8 cellular contexts compared by ENCODE assay signal in genomic region chr1:2545754-2546514, GRCh38. TPM values are rescaled to one million over a fixed set of nuclear protein-coding genes. Genes with fewer than 3 reads are reported as not detected.
DNase-seq lines count a peak whose midpoint lies in the region; ATAC-seq, FAIRE-seq and TF ChIP-seq lines count a peak whose summit lies in the region.

No MANE protein-coding gene starts in this region.

- H3K9me3 Mint-ChIP-seq in CD4-positive, alpha-beta memory T cell: peaks cover 0 to 2% (median 0%) of the 10 kb centered on the region in 8 donors
- no peaks in the 10 kb centered on the region for H3K9me3 Mint-ChIP-seq in naive thymus-derived CD8-positive, alpha-beta T cell

- POLR2A ChIA-PET in CD4-positive, alpha-beta memory T cell (lab: Charles Lee; ENCODE audit: partially characterized antibody): interaction anchor here (0.6 to 10.5 kb wide), 17 partner anchors 11 to 953 kb away, joined by 3 to 367 read pairs (median 7); partner anchors contain the start of genes FAAP20, HES5, MORN1 and PANK4
- POLR2A ChIA-PET in OCI-LY7 (lab: Charles Lee): interaction anchor here (0.6 to 3.7 kb wide), 4 partner anchors 19 to 780 kb away, joined by 3 to 15 read pairs (median 7); partner anchors contain the start of gene PANK4
- POLR2A ChIA-PET in naive thymus-derived CD8-positive, alpha-beta T cell (lab: Charles Lee): interaction anchor here (0.9 to 13.3 kb wide), 21 partner anchors 10 to 356 kb away, joined by 3 to 528 read pairs (median 6); partner anchors contain the start of genes FAAP20, HES5, MORN1 and PANK4

- peak overlapping the region; percentile 28; the same call in 1 of the 2 replicates for H2AFZ ChIP-seq in OCI-LY7 (ENCODE audit: low read length)

- H3K79me2 ChIP-seq in OCI-LY7 (ENCODE audit: insufficient read depth, low read depth, low read length): no peaks in the 10 kb centered on the region

- H3K4me1 ChIP-seq in CD4-positive, alpha-beta memory T cell (ENCODE audit: insufficient read depth, low read length): peaks cover 48% of the 10 kb centered on the region
- H3K4me1 ChIP-seq in OCI-LY7 (ENCODE audit: insufficient read depth, low read length, poor library complexity, severe bottlenecking): peaks cover 44% of the 10 kb centered on the region
- peaks cover 56 to 90% (median 57%) of the 10 kb centered on the region in 3 donors for H3K4me1 ChIP-seq in esophagus squamous epithelium

- peak; percentile 75 for FAIRE-seq in HTR-8/SVneo (lab: Jason Lieb, UNC)

- CTCF ChIA-PET in CD4-positive, alpha-beta memory T cell (lab: Charles Lee; ENCODE audit: partially characterized antibody): interaction anchor here (0.8 to 3.8 kb wide), 6 partner anchors 11 to 133 kb away, joined by 3 to 85 read pairs (median 9); partner anchors contain the start of gene PEX10
- CTCF ChIA-PET in OCI-LY7 (lab: Charles Lee; ENCODE audit: unreplicated experiment): no interaction called here

- H3K27ac ChIP-seq in CD4-positive, alpha-beta memory T cell (ENCODE audit: low read depth, low read length): peak overlapping the region; percentile 98
- H3K27ac ChIP-seq in OCI-LY7 (ENCODE audit: low read depth, low read length, poor library complexity, severe bottlenecking) (peak overlapping the region; percentile 92), esophagus squamous epithelium (peak overlapping the region; percentile 89 to 98 (median 97))

- TF ChIP-seq CTCF in OCI-LY7 (conservative IDR thresholded peaks at IDR 0.05; ENCODE audit: low read length) (no peak), esophagus squamous epithelium (IDR thresholded peaks at IDR 0.05) (no peak)

- H4K20me1 ChIP-seq in OCI-LY7 (ENCODE audit: insufficient read depth, low read length): no peaks in the 10 kb centered on the region

- no peaks in the 10 kb centered on the region for H3K36me3 ChIP-seq in CD4-positive, alpha-beta memory T cell (ENCODE audit: insufficient read depth, low read length)
- no peaks in the 10 kb centered on the region for H3K36me3 ChIP-seq in OCI-LY7 (ENCODE audit: insufficient read depth, low read length)
- no peaks in the 10 kb centered on the region for H3K36me3 ChIP-seq in esophagus squamous epithelium

- peaks cover 0 to 2% of the 10 kb centered on the region in 2 donors for H3K36me3 Mint-ChIP-seq in CD4-positive, alpha-beta memory T cell
- H3K36me3 Mint-ChIP-seq in naive thymus-derived CD8-positive, alpha-beta T cell: no peaks in the 10 kb centered on the region

- no peaks in the 10 kb centered on the region for H3K9me3 ChIP-seq in CD4-positive, alpha-beta memory T cell (ENCODE audit: control insufficient read depth in 1 of 2, low read length in 2 of 2)
- H3K9me3 ChIP-seq in OCI-LY7 (ENCODE audit: low read length) (no peaks in the 10 kb centered on the region), esophagus squamous epithelium (no peaks in the 10 kb centered on the region)

- H3K4me1 Mint-ChIP-seq in CD4-positive, alpha-beta memory T cell: peaks cover 8 to 39% (median 20%) of the 10 kb centered on the region in 4 donors
- H3K4me1 Mint-ChIP-seq in naive thymus-derived CD8-positive, alpha-beta T cell: peaks cover 7 to 49% (median 37%) of the 10 kb centered on the region in 4 donors

- peaks cover 0 to 1% of the 10 kb centered on the region in 2 donors for H3K27me3 Mint-ChIP-seq in CD4-positive, alpha-beta memory T cell
- H3K27me3 Mint-ChIP-seq in naive thymus-derived CD8-positive, alpha-beta T cell: no peaks in the 10 kb centered on the region

- peak; percentile 89 to 92 (median 90) for DNase-seq in CD4-positive, alpha-beta memory T cell
- DNase-seq in HTR-8/SVneo (ENCODE audit: insufficient read length, low spot score) (peak; percentile 92), OCI-LY7 (ENCODE audit: low spot score) (peak; percentile 93), esophagus squamous epithelium (lab: John Stamatoyannopoulos, UW) (peak; percentile 73)
- peak; percentile 83 to 89 for DNase-seq in activated T-cell treated with anti-CD3 and anti-CD28 coated beads, Interleukin-2, amount 50 U/mL, for 48 hours
- peak; percentile 83 to 93 (median 88) for DNase-seq in naive thymus-derived CD8-positive, alpha-beta T cell
- peak; percentile 84 to 93 (median 90) for DNase-seq in stimulated activated naive CD4-positive, alpha-beta T cell (lab: John Stamatoyannopoulos, UW)

- intact Hi-C loops in CD4-positive, alpha-beta memory T cell (cut with micrococcal nuclease): loop anchor here (1.0 to 10.0 kb wide), 4 partner anchors 241 to 413 kb away; no protein-coding TSS in a partner anchor
- intact Hi-C loops in OCI-LY7 (cut with micrococcal nuclease; ENCODE audit: unreplicated experiment): loop anchor here (1.0 to 5.0 kb wide), 2 partner anchors 50 to 114 kb away; no protein-coding TSS in a partner anchor
- intact Hi-C loops in esophagus squamous epithelium (cut with DNase I): loop anchor here (5.0 to 10.0 kb wide), 2 partner anchors 134 to 351 kb away; partner anchors contain the start of genes FAAP20 and PEX10

- no peaks in the 10 kb centered on the region for H3K9me2 ChIP-seq in OCI-LY7 (ENCODE audit: insufficient read depth, low read length)

- peak overlapping the region; percentile 43 to 97 (median 92) for H3K4me3 Mint-ChIP-seq in CD4-positive, alpha-beta memory T cell
- peak overlapping the region; percentile 57 to 96 (median 92) for H3K4me3 Mint-ChIP-seq in naive thymus-derived CD8-positive, alpha-beta T cell

- H3K4me3 ChIP-seq in CD4-positive, alpha-beta memory T cell (ENCODE audit: low read length in 2 of 2): peak overlapping the region; percentile 78 to 80
- H3K4me3 ChIP-seq in OCI-LY7 (ENCODE audit: low read depth, low read length, poor library complexity, severe bottlenecking): peak overlapping the region; percentile 76
- H3K4me3 ChIP-seq in esophagus squamous epithelium: peak overlapping the region; percentile 36 to 78 (median 57)

- peak overlapping the region; percentile 94 for H3K4me2 ChIP-seq in OCI-LY7 (ENCODE audit: low read length)

- no CpG with 5 or more reads among the region's 43 CpGs for WGBS in esophagus squamous epithelium, 2 donors

- peak; percentile 45 for ATAC-seq in GM19463 (IDR thresholded peaks at IDR 0.05; ENCODE audit: unreplicated experiment)
- ATAC-seq in naive thymus-derived CD8-positive, alpha-beta T cell: peak; percentile 47 to 54

- H3K27ac Mint-ChIP-seq in CD4-positive, alpha-beta memory T cell: peak overlapping the region in 6 of 7 donors; percentile 9 to 99 (median 97)
- peak overlapping the region in 6 of 10 donors; percentile 10 to 99 (median 98) for H3K27ac Mint-ChIP-seq in naive thymus-derived CD8-positive, alpha-beta T cell

- peak in 1 of 4 donors; percentile 76 for TF ChIP-seq POLR2A in esophagus squamous epithelium (IDR thresholded peaks at IDR 0.05)

- no TSS peak for BruUV-seq in OCI-LY7 (replicated peaks; lab: Mats Ljungman, UMichigan)

- no peaks in the 10 kb centered on the region for H3K27me3 ChIP-seq in CD4-positive, alpha-beta memory T cell (ENCODE audit: insufficient read depth, low read length)
- peaks cover 0 to 18% (median 0%) of the 10 kb centered on the region in 4 donors for H3K27me3 ChIP-seq in esophagus squamous epithelium

RNA-seq across cellular contexts. Expression of gene TNFRSF14, which starts 10.2 kb away (rescaled TPM):
- total RNA-seq in CD4-positive, alpha-beta memory T cell: 100 to 1,000 TPM; 170 to 173 TPM
- polyA plus RNA-seq in CD4-positive, alpha-beta memory T cell: 10 to 100 TPM; 59.6 to 66.1 TPM
- total RNA-seq in OCI-LY7 (2014; rRNA removed; shearing (Covaris generic)): 15.0 and 18.5 TPM in 2 replicates
- total RNA-seq in OCI-LY7 (2022): 15.7 and 18.9 TPM in 2 replicates
- total RNA-seq in esophagus squamous epithelium: 10 to 100 TPM; 13.8 to 39.5 (median 19.6) TPM
- 100 to 1,000 TPM; 187 to 190 TPM for total RNA-seq in naive thymus-derived CD8-positive, alpha-beta T cell
- polyA plus RNA-seq in naive thymus-derived CD8-positive, alpha-beta T cell: 10 to 100 TPM; 45.8 to 61.6 (median 48.9) TPM

RNA-seq across cellular contexts. Expression of gene HES5, which starts 15.9 kb away (rescaled TPM):
- not detected for total RNA-seq in CD4-positive, alpha-beta memory T cell
- not detected for polyA plus RNA-seq in CD4-positive, alpha-beta memory T cell
- not detected in 2 replicates for total RNA-seq in OCI-LY7 (2014; rRNA removed; shearing (Covaris generic))
- not detected in 2 replicates for total RNA-seq in OCI-LY7 (2022)
- under 1 TPM in 3 of 4 donors, not detected in 1; 0.35 to 0.76 (median 0.70) TPM for total RNA-seq in esophagus squamous epithelium
- total RNA-seq in naive thymus-derived CD8-positive, alpha-beta T cell: under 1 TPM in 1 of 2 experiments, not detected in 1; 0.30 TPM
- not detected for polyA plus RNA-seq in naive thymus-derived CD8-positive, alpha-beta T cell

RNA-seq across cellular contexts. Expression of gene PANK4, which starts 19.5 kb away (rescaled TPM):
- total RNA-seq in CD4-positive, alpha-beta memory T cell: 10 to 100 TPM; 88.9 to 93.7 TPM
- polyA plus RNA-seq in CD4-positive, alpha-beta memory T cell: 10 to 100 TPM; 10.6 to 24.4 TPM
- 43.6 and 55.9 TPM in 2 replicates for total RNA-seq in OCI-LY7 (2014; rRNA removed; shearing (Covaris generic))
- total RNA-seq in OCI-LY7 (2022) (49.1 and 53.9 TPM in 2 replicates), esophagus squamous epithelium (10 to 100 TPM; 11.8 to 29.1 (median 17.0) TPM)
- 100 to 1,000 TPM; 149 to 155 TPM for total RNA-seq in naive thymus-derived CD8-positive, alpha-beta T cell
- 10 to 100 TPM in 2 of 3 donors, 1 to 10 TPM in 1; 9.0 to 31.7 (median 13.4) TPM for polyA plus RNA-seq in naive thymus-derived CD8-positive, alpha-beta T cell

RNA-seq across cellular contexts. Expression of gene PRXL2B, which starts 40.6 kb away (rescaled TPM):
- 10 to 100 TPM; 26.5 to 27.2 TPM for total RNA-seq in CD4-positive, alpha-beta memory T cell
- polyA plus RNA-seq in CD4-positive, alpha-beta memory T cell: 10 to 100 TPM; 21.4 to 23.5 TPM
- 7.0 and 10.4 TPM in 2 replicates for total RNA-seq in OCI-LY7 (2014; rRNA removed; shearing (Covaris generic))
- total RNA-seq in OCI-LY7 (2022) (4.8 and 5.2 TPM in 2 replicates), esophagus squamous epithelium (10 to 100 TPM in 3 of 4 donors, 1 to 10 TPM in 1; 8.2 to 33.9 (median 11.3) TPM)
- 10 to 100 TPM; 39.6 to 45.4 TPM for total RNA-seq in naive thymus-derived CD8-positive, alpha-beta T cell
- 10 to 100 TPM; 20.6 to 37.5 (median 27.4) TPM for polyA plus RNA-seq in naive thymus-derived CD8-positive, alpha-beta T cell

Comparison
In these comparisons a context has a peak if more than half of its experiments do, and no peak if none do; other contexts are left out.
1. Peak in every context shown above with its lines: DNase-seq, ATAC-seq, H3K4me3 ChIP-seq and H3K27ac ChIP-seq.
2. RNA of gene TNFRSF14, which starts 10.2 kb away (total RNA-seq): 187 to 190 TPM in naive thymus-derived CD8-positive, alpha-beta T cell and 170 to 173 TPM in CD4-positive, alpha-beta memory T cell; 13.8 to 39.5 TPM in esophagus squamous epithelium and 15.0 to 18.9 TPM in OCI-LY7; every median in the first group is over 4 times any median in the second.